In genomic region chr2:9206991-9207640, GRCh38 we compare ENCODE assay signal across 1 cellular context.
A peak's percentile ranks its signal among the peaks of the same experiment; 100 is the strongest.
TF ChIP-seq lines count a peak whose summit lies in the region.

No MANE protein-coding gene starts in this region.

TF ChIP-seq in HepG2, 621 proteins besides CTCF, POLR2A, EP300 and RAD21 (continued from another document and continues in another):
- 0 out of 2 replicates have a peak, but pooled peaks have one; percentile 51 for TF ChIP-seq KIAA2018 (CRISPR knock-in tag; IDR thresholded peaks at IDR 0.05; ENCODE audit: borderline replicate concordance)
- peak; percentile 61 for TF ChIP-seq RBFOX2 (IDR thresholded peaks at IDR 0.05; ENCODE audit: low read depth, low read length)
- no peak for TF ChIP-seq SOX6 (IDR thresholded peaks at IDR 0.05)
- TF ChIP-seq SOX6 (CRISPR knock-in tag; IDR thresholded peaks at IDR 0.05): 0 out of 2 replicates have a peak, but pooled peaks have one; percentile 17
- no peak for TF ChIP-seq NBN (conservative IDR thresholded peaks at IDR 0.05)
- peak; percentile 23; the same call in 1 of the 2 replicates for TF ChIP-seq SALL1 (CRISPR knock-in tag; IDR thresholded peaks at IDR 0.05)
- peak; percentile 54 for TF ChIP-seq MAX (IDR thresholded peaks at IDR 0.05)
- no peak for TF ChIP-seq E2F2 (CRISPR knock-in tag; IDR thresholded peaks at IDR 0.05; ENCODE audit: borderline replicate concordance)
- TF ChIP-seq GABPB1 (CRISPR knock-in tag; IDR thresholded peaks at IDR 0.05): peak; percentile 32; the same call in 1 of the 2 replicates
- peak; percentile 15; the same call in 1 of the 2 replicates for TF ChIP-seq TFDP2 (CRISPR knock-in tag; IDR thresholded peaks at IDR 0.05)
- no peak for TF ChIP-seq ATF4 (CRISPR knock-in tag; IDR thresholded peaks at IDR 0.05)
- 0 out of 2 replicates have a peak, but pooled peaks have one; percentile 43 for TF ChIP-seq ZNF770 (CRISPR knock-in tag; IDR thresholded peaks at IDR 0.05)
- TF ChIP-seq KLF15 (CRISPR knock-in tag; IDR thresholded peaks at IDR 0.05; ENCODE audit: borderline replicate concordance): no peak
- 0 out of 2 replicates have a peak, but pooled peaks have one; percentile 36 for TF ChIP-seq BRF2 (CRISPR knock-in tag; IDR thresholded peaks at IDR 0.05)
- no peak for TF ChIP-seq ZNF782 (CRISPR knock-in tag; IDR thresholded peaks at IDR 0.05; ENCODE audit: borderline replicate concordance)
- TF ChIP-seq ZBTB20 (CRISPR knock-in tag; IDR thresholded peaks at IDR 0.05; ENCODE audit: borderline replicate concordance, low read depth): peak; percentile 30; the same call in 1 of the 2 replicates
- peak; percentile 55; the same call in 1 of the 2 replicates for TF ChIP-seq PHF8 (CRISPR knock-in tag; IDR thresholded peaks at IDR 0.05)
- TF ChIP-seq TEAD3 (CRISPR knock-in tag; optimal IDR thresholded peaks at IDR 0.05; ENCODE audit: borderline replicate concordance): peak; percentile 8
- TF ChIP-seq THAP9 (CRISPR knock-in tag; IDR thresholded peaks at IDR 0.05; ENCODE audit: borderline replicate concordance): no peak
- no peak for TF ChIP-seq GTF2F1 (IDR thresholded peaks at IDR 0.05; ENCODE audit: low read length)
- peak; percentile 80 for TF ChIP-seq ASH2L (IDR thresholded peaks at IDR 0.05; ENCODE audit: insufficient read length, low read depth, low read length)
- 0 out of 2 replicates have a peak, but pooled peaks have one; percentile 50 for TF ChIP-seq ZNF674 (CRISPR knock-in tag; IDR thresholded peaks at IDR 0.05; ENCODE audit: low read depth)
- peak; percentile 65 for TF ChIP-seq ZFX (CRISPR knock-in tag; IDR thresholded peaks at IDR 0.05; ENCODE audit: low read depth)
- TF ChIP-seq HNRNPLL (IDR thresholded peaks at IDR 0.05; ENCODE audit: low read depth, low read length, poor library complexity, severe bottlenecking): peak; percentile 66
- peak; percentile 30; the same call in 1 of the 2 replicates for TF ChIP-seq ZNF800 (CRISPR knock-in tag; IDR thresholded peaks at IDR 0.05)
- peak; percentile 58; the same call in 1 of the 2 replicates for TF ChIP-seq ZSCAN20 (CRISPR knock-in tag; IDR thresholded peaks at IDR 0.05; ENCODE audit: borderline replicate concordance)
- TF ChIP-seq MYC (CRISPR knock-in tag; IDR thresholded peaks at IDR 0.05; ENCODE audit: borderline replicate concordance): peak; percentile 5; the same call in 1 of the 2 replicates
- TF ChIP-seq ZNF672 (CRISPR knock-in tag; IDR thresholded peaks at IDR 0.05): 0 out of 2 replicates have a peak, but pooled peaks have one; percentile 64
- peak; percentile 45; the same call in 1 of the 2 replicates for TF ChIP-seq ZGPAT (CRISPR knock-in tag; IDR thresholded peaks at IDR 0.05)
- 0 out of 2 replicates have a peak, but pooled peaks have one; percentile 41 for TF ChIP-seq MEIS2 (CRISPR knock-in tag; IDR thresholded peaks at IDR 0.05)
- peak; percentile 58; the same call in 1 of the 2 replicates for TF ChIP-seq HOXA9 (CRISPR knock-in tag; IDR thresholded peaks at IDR 0.05; ENCODE audit: borderline replicate concordance)
